25 cellular contexts compared by ENCODE assay signal in genomic region chr3:139572847-139573672, GRCh38. TPM values are rescaled to one million over a fixed set of nuclear protein-coding genes. Genes with fewer than 3 reads are reported as not detected.
A peak's percentile ranks its signal among the peaks of the same experiment; 100 is the strongest.
DNase-seq lines count a peak whose midpoint lies in the region; ATAC-seq and TF ChIP-seq lines count a peak whose summit lies in the region.
"Had no signal": no experiment of that assay in that cellular context is flagged by ENCODE, and none has a peak within 500 bp of the region (broad histone marks: within the 10 kb centered on the region; RNA-seq: fewer than 3 reads in every experiment).

No MANE protein-coding gene starts in this region.

- peak in 3 of 4 donors; percentile 55 to 68 (median 59) for ATAC-seq in heart left ventricle
- peak; percentile 55 to 64 for ATAC-seq in left cardiac atrium
- ATAC-seq: activated CD8-positive, alpha-beta T cell treated with anti-CD3 and anti-CD28 coated beads for 36 hours; GM12878 had no signal

- DNase-seq in heart left ventricle (no peak), cardiac septum (ENCODE audit: low spot score) (no peak), SK-N-MC (ENCODE audit: low read depth, low spot score) (peak; percentile 98), left cardiac atrium (peak; percentile 27), H4 (ENCODE audit: low spot score) (no peak), OCI-M2 (lab: John Stamatoyannopoulos, UW; ENCODE audit: unreplicated experiment) (no peak)
- no peak for DNase-seq in central memory CD4-positive, alpha-beta T cell
- DNase-seq in T-helper 2 cell treated with Interferon-gamma antibody and Interleukin-4, amounts not matched to agents 5 μg/mL and 100 μg/mL, for 36 hours (ENCODE audit: low spot score), result no peak
- DNase-seq: activated CD4-positive, CD25-positive, alpha-beta regulatory T cell; activated CD8-positive, alpha-beta T cell treated with anti-CD3 and anti-CD28 coated beads for 36 hours; activated naive CD4-positive, alpha-beta T cell treated with anti-CD3 and anti-CD28 coated beads, Interleukin-2, amount 50 U/mL, for 16 hours; activated T-cell treated with anti-CD3 and anti-CD28 coated beads, Interleukin-2, amount 50 U/mL, for 1 hour; CD4-positive, CD25-positive, alpha-beta regulatory T cell; foreskin fibroblast; GDM1; kidney glomerular epithelial cell; midbrain; NCI-H1048; NCI-H2107; PC-9; T-helper 9 cell had no signal

- H3K27me3 ChIP-seq in heart left ventricle, result no peaks in the 10 kb centered on the region
- H3K27me3 ChIP-seq: uterus had no signal

- no peak overlapping the region for H3K27ac Mint-ChIP-seq in T-helper 2 cell treated with Interferon-gamma antibody and Interleukin-4, amounts not matched to agents 5 μg/mL and 100 μg/mL, for 36 hours
- H3K27ac Mint-ChIP-seq: activated CD8-positive, alpha-beta T cell treated with anti-CD3 and anti-CD28 coated beads for 36 hours; CD4-positive, CD25-positive, alpha-beta regulatory T cell had no signal

- 40 to 66% (median 59%) methylated on average over 6 of the region's 6 CpGs for WGBS in heart left ventricle, 4 donors

- H3K4me3 Mint-ChIP-seq in T-helper 2 cell treated with Interferon-gamma antibody and Interleukin-4, amounts not matched to agents 5 μg/mL and 100 μg/mL, for 36 hours, result no peak overlapping the region
- H3K4me3 Mint-ChIP-seq: activated CD8-positive, alpha-beta T cell treated with anti-CD3 and anti-CD28 coated beads for 36 hours; CD4-positive, CD25-positive, alpha-beta regulatory T cell had no signal

- H3K9me3 Mint-ChIP-seq in T-helper 2 cell treated with Interferon-gamma antibody and Interleukin-4, amounts not matched to agents 5 μg/mL and 100 μg/mL, for 36 hours, result no peaks in the 10 kb centered on the region
- H3K9me3 Mint-ChIP-seq: activated CD8-positive, alpha-beta T cell treated with anti-CD3 and anti-CD28 coated beads for 36 hours; CD4-positive, CD25-positive, alpha-beta regulatory T cell had no signal

- no peaks in the 10 kb centered on the region for H3K27me3 Mint-ChIP-seq in T-helper 2 cell treated with Interferon-gamma antibody and Interleukin-4, amounts not matched to agents 5 μg/mL and 100 μg/mL, for 36 hours (ENCODE audit: low read depth)
- H3K27me3 Mint-ChIP-seq: activated CD8-positive, alpha-beta T cell treated with anti-CD3 and anti-CD28 coated beads for 36 hours; CD4-positive, CD25-positive, alpha-beta regulatory T cell had no signal

- no peak for TF ChIP-seq CTCF in heart left ventricle (IDR thresholded peaks at IDR 0.05)

- intact Hi-C loops in heart left ventricle (cut with DNase I) (no loop called here), cardiac septum (cut with DNase I) (no loop called here), left cardiac atrium (cut with DNase I) (no loop called here)

- H3K4me3 ChIP-seq in heart left ventricle (no peak overlapping the region), SK-N-MC (peak overlapping the region; percentile 48)
- H3K4me3 ChIP-seq: GM12878, PC-9, smooth muscle cell, uterus had no signal

- H3K9me3 ChIP-seq in heart left ventricle (no peaks in the 10 kb centered on the region), SK-N-MC (ENCODE audit: low read depth, low read length) (no peaks in the 10 kb centered on the region)
- H3K9me3 ChIP-seq: uterus had no signal

- peak overlapping the region; percentile 49 for H3K9ac ChIP-seq in SK-N-MC (ENCODE audit: insufficient read length)

- no peaks in the 10 kb centered on the region for H3K4me1 Mint-ChIP-seq in T-helper 2 cell treated with Interferon-gamma antibody and Interleukin-4, amounts not matched to agents 5 μg/mL and 100 μg/mL, for 36 hours (ENCODE audit: low read depth)
- H3K4me1 Mint-ChIP-seq: CD4-positive, CD25-positive, alpha-beta regulatory T cell had no signal

- no peak for TF ChIP-seq POLR2A in heart left ventricle (IDR thresholded peaks at IDR 0.05)

- peaks cover 2 to 36% (median 19%) of the 10 kb centered on the region in 12 donors for H3K4me1 ChIP-seq in heart left ventricle
- H3K4me1 ChIP-seq: uterus had no signal

- H3K27ac ChIP-seq in heart left ventricle (peak overlapping the region in 1 of 12 donors; percentile 12), SK-N-MC (peak overlapping the region; percentile 96)
- H3K27ac ChIP-seq: PC-9, uterus had no signal

- H3K36me3 ChIP-seq in heart left ventricle, result peaks cover 0 to 10% (median 0%) of the 10 kb centered on the region in 9 donors
- H3K36me3 ChIP-seq in SK-N-MC (ENCODE audit: insufficient read depth, low read length), result no peaks in the 10 kb centered on the region
- H3K36me3 ChIP-seq: uterus had no signal

- no peaks in the 10 kb centered on the region for H3K36me3 Mint-ChIP-seq in T-helper 2 cell treated with Interferon-gamma antibody and Interleukin-4, amounts not matched to agents 5 μg/mL and 100 μg/mL, for 36 hours (ENCODE audit: low read depth)

RNA-seq across cellular contexts. Expression of gene RBP1, which starts 33.5 kb away (rescaled TPM):
- total RNA-seq in heart left ventricle (10 to 100 TPM in 8 of 9 donors, 1 to 10 TPM in 1; 9.4 to 32.0 (median 13.0) TPM), cardiac septum (9.3 TPM), left cardiac atrium (10 to 100 TPM; 25.6 to 44.4 TPM)
- 10 to 100 TPM; 26.4 to 27.5 TPM for polyA plus RNA-seq in heart left ventricle
- 4.8 TPM in 1 of 2 replicates, not detected in the other for total RNA-seq in H4 (2014; rRNA removed; shearing (Covaris generic))
- total RNA-seq: activated CD8-positive, alpha-beta T cell treated with anti-CD3 and anti-CD28 coated beads for 36 hours; CD4-positive, CD25-positive, alpha-beta regulatory T cell; SK-MEL-5 had no signal
- polyA plus RNA-seq: CD4-positive, CD25-positive, alpha-beta regulatory T cell had no signal

Comparison
In these comparisons a context has a peak if more than half of its experiments do, and no peak if none do; other contexts are left out.
1. DNase-seq: peak in SK-N-MC (single experiment) and left cardiac atrium (single experiment); none in heart left ventricle (0 of 5), cardiac septum (single experiment), H4 (single experiment), central memory CD4-positive, alpha-beta T cell (single experiment), OCI-M2 (single experiment) and T-helper 2 cell treated with Interferon-gamma antibody and Interleukin-4, amounts not matched to agents 5 μg/mL and 100 μg/mL, for 36 hours (single experiment).